Comparison of ENCODE assay signal across 8 cellular contexts in genomic region chr1:201647722-201648065, GRCh38.
A peak's percentile ranks its signal among the peaks of the same experiment; 100 is the strongest.
DNase-seq lines count a peak whose midpoint lies in the region; ATAC-seq and TF ChIP-seq lines count a peak whose summit lies in the region.

No MANE protein-coding gene starts in this region.

- H3K27ac Mint-ChIP-seq in CD14-positive monocyte (no peak overlapping the region), T-helper 17 cell (no peak overlapping the region)

- peaks cover 20% of the 10 kb centered on the region for H3K4me1 Mint-ChIP-seq in CD14-positive monocyte
- H3K4me1 Mint-ChIP-seq in T-helper 17 cell = peaks cover 4% of the 10 kb centered on the region

- TF ChIP-seq CTCF in CD14-positive monocyte (IDR thresholded peaks at IDR 0.05) = no peak
- TF ChIP-seq CTCF in fibroblast of the aortic adventitia (IDR thresholded peaks at IDR 0.05; ENCODE audit: insufficient read depth, low read length) = no peak
- TF ChIP-seq CTCF in retinal pigment epithelial cell (conservative IDR thresholded peaks at IDR 0.05; ENCODE audit: low read depth, low read length) = no peak

- H3K4me3 Mint-ChIP-seq in CD14-positive monocyte = peak overlapping the region; percentile 68 to 89
- H3K4me3 Mint-ChIP-seq in T-helper 17 cell = peak overlapping the region; percentile 67

- H3K9me3 Mint-ChIP-seq in CD14-positive monocyte = peaks cover 0 to 3% (median under 1%) of the 10 kb centered on the region in 7 donors

- DNase-seq in CD14-positive monocyte (ENCODE audit: low spot score) (no peak), T-helper 17 cell (no peak), fibroblast of the aortic adventitia (ENCODE audit: low read depth) (no peak), retinal pigment epithelial cell (ENCODE audit: low read depth) (no peak)
- DNase-seq in effector CD4-positive, alpha-beta T cell = no peak

- H3K9me3 ChIP-seq in T-helper 17 cell (ENCODE audit: control insufficient read depth, low read length, poor library complexity, severe bottlenecking) = no peaks in the 10 kb centered on the region

- intact Hi-C loops in CD14-positive monocyte (cut with micrococcal nuclease) = no loop called here

- H3K27me3 Mint-ChIP-seq in CD14-positive monocyte (ENCODE audit: low read depth in 3 of 3) = peaks cover 36 to 41% (median 38%) of the 10 kb centered on the region in 3 donors
- peaks cover 43% of the 10 kb centered on the region for H3K27me3 Mint-ChIP-seq in T-helper 17 cell

- H3K4me3 ChIP-seq in fibroblast of the aortic adventitia (ENCODE audit: low read depth, low read length) = peak overlapping the region; percentile 94
- peak overlapping the region; percentile 47 for H3K4me3 ChIP-seq in retinal pigment epithelial cell (ENCODE audit: low read length)

- peaks cover 0 to 4% of the 10 kb centered on the region in 2 donors for H3K36me3 Mint-ChIP-seq in CD14-positive monocyte
- H3K36me3 Mint-ChIP-seq in T-helper 17 cell (ENCODE audit: low read depth) = peaks cover under 1% of the 10 kb centered on the region

- ATAC-seq in T-helper 17 cell = no peak
- no peak for ATAC-seq in GM18907 (IDR thresholded peaks at IDR 0.05; ENCODE audit: unreplicated experiment)
- ATAC-seq in HG02884 (IDR thresholded peaks at IDR 0.05; ENCODE audit: unreplicated experiment) = no peak
- ATAC-seq in GM19023 (IDR thresholded peaks at IDR 0.05; ENCODE audit: unreplicated experiment) = no peak
